In the genomic region with DNA sequence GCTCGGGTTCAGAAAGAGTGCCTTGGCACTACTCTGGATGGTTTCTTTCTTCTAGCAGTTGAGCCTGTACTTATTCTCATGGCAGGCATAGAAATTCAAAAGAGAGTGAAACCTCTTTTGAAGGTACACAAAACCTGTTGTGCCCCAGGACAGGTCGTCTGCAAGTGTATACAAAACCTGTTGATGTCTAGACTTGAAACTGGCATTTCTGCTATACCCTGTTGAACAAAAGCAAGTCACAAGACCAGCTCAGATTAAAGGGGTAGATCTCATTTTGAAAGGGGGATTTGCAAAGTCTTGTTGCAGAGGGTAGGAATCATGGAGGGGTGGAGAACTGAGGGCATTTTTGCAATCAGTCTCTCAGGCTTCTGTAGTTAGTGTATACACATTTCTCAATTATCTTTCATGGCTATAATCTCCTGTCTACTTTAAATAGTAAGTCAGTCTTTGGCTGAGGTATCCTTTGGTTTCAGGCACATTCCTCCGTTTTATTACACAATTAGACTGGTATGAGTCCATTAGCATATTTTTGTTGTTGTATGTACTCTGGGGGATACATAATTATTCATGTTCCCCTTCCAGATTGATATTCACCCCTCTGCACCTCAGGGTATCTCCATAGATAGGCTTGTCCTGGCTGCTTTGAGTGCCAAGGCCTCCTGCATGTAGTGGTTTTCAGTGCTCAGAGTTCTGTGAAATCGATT, we compare ENCODE assay signal across 2 cellular contexts.
TF ChIP-seq lines count a peak whose summit lies in the region.

No MANE protein-coding gene starts in this region.

TF ChIP-seq in GM23338, 12 proteins besides CTCF, POLR2A, EP300 and RAD21 (continued from another document):
- TF ChIP-seq, protein P1, sequence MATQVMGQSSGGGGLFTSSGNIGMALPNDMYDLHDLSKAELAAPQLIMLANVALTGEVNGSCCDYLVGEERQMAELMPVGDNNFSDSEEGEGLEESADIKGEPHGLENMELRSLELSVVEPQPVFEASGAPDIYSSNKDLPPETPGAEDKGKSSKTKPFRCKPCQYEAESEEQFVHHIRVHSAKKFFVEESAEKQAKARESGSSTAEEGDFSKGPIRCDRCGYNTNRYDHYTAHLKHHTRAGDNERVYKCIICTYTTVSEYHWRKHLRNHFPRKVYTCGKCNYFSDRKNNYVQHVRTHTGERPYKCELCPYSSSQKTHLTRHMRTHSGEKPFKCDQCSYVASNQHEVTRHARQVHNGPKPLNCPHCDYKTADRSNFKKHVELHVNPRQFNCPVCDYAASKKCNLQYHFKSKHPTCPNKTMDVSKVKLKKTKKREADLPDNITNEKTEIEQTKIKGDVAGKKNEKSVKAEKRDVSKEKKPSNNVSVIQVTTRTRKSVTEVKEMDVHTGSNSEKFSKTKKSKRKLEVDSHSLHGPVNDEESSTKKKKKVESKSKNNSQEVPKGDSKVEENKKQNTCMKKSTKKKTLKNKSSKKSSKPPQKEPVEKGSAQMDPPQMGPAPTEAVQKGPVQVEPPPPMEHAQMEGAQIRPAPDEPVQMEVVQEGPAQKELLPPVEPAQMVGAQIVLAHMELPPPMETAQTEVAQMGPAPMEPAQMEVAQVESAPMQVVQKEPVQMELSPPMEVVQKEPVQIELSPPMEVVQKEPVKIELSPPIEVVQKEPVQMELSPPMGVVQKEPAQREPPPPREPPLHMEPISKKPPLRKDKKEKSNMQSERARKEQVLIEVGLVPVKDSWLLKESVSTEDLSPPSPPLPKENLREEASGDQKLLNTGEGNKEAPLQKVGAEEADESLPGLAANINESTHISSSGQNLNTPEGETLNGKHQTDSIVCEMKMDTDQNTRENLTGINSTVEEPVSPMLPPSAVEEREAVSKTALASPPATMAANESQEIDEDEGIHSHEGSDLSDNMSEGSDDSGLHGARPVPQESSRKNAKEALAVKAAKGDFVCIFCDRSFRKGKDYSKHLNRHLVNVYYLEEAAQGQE (IDR thresholded peaks at IDR 0.05; ENCODE audit: unreplicated experiment) = no peak
- TF ChIP-seq, protein P2, sequence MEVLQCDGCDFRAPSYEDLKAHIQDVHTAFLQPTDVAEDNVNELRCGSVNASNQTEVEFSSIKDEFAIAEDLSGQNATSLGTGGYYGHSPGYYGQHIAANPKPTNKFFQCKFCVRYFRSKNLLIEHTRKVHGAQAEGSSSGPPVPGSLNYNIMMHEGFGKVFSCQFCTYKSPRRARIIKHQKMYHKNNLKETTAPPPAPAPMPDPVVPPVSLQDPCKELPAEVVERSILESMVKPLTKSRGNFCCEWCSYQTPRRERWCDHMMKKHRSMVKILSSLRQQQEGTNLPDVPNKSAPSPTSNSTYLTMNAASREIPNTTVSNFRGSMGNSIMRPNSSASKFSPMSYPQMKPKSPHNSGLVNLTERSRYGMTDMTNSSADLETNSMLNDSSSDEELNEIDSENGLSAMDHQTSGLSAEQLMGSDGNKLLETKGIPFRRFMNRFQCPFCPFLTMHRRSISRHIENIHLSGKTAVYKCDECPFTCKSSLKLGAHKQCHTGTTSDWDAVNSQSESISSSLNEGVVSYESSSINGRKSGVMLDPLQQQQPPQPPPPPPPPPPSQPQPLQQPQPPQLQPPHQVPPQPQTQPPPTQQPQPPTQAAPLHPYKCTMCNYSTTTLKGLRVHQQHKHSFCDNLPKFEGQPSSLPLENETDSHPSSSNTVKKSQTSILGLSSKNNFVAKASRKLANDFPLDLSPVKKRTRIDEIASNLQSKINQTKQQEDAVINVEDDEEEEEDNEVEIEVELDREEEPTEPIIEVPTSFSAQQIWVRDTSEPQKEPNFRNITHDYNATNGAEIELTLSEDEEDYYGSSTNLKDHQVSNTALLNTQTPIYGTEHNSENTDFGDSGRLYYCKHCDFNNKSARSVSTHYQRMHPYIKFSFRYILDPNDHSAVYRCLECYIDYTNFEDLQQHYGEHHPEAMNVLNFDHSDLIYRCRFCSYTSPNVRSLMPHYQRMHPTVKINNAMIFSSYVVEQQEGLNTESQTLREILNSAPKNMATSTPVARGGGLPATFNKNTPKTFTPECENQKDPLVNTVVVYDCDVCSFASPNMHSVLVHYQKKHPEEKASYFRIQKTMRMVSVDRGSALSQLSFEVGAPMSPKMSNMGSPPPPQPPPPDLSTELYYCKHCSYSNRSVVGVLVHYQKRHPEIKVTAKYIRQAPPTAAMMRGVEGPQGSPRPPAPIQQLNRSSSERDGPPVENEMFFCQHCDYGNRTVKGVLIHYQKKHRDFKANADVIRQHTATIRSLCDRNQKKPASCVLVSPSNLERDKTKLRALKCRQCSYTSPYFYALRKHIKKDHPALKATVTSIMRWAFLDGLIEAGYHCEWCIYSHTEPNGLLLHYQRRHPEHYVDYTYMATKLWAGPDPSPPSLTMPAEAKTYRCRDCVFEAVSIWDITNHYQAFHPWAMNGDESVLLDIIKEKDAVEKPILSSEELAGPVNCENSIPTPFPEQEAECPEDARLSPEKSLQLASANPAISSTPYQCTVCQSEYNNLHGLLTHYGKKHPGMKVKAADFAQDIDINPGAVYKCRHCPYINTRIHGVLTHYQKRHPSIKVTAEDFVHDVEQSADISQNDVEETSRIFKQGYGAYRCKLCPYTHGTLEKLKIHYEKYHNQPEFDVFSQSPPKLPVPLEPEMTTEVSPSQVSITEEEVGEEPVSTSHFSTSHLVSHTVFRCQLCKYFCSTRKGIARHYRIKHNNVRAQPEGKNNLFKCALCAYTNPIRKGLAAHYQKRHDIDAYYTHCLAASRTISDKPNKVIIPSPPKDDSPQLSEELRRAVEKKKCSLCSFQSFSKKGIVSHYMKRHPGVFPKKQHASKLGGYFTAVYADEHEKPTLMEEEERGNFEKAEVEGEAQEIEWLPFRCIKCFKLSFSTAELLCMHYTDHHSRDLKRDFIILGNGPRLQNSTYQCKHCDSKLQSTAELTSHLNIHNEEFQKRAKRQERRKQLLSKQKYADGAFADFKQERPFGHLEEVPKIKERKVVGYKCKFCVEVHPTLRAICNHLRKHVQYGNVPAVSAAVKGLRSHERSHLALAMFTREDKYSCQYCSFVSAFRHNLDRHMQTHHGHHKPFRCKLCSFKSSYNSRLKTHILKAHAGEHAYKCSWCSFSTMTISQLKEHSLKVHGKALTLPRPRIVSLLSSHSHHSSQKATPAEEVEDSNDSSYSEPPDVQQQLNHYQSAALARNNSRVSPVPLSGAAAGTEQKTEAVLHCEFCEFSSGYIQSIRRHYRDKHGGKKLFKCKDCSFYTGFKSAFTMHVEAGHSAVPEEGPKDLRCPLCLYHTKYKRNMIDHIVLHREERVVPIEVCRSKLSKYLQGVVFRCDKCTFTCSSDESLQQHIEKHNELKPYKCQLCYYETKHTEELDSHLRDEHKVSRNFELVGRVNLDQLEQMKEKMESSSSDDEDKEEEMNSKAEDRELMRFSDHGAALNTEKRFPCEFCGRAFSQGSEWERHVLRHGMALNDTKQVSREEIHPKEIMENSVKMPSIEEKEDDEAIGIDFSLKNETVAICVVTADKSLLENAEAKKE (CRISPR knock-in tag; IDR thresholded peaks at IDR 0.05) = no peak
TF ChIP-seq in GM23338: peak in this region for 0.

TF ChIP-seq in GM12878, 131 proteins besides CTCF, POLR2A, EP300 and RAD21:
- TF ChIP-seq, protein P3, sequence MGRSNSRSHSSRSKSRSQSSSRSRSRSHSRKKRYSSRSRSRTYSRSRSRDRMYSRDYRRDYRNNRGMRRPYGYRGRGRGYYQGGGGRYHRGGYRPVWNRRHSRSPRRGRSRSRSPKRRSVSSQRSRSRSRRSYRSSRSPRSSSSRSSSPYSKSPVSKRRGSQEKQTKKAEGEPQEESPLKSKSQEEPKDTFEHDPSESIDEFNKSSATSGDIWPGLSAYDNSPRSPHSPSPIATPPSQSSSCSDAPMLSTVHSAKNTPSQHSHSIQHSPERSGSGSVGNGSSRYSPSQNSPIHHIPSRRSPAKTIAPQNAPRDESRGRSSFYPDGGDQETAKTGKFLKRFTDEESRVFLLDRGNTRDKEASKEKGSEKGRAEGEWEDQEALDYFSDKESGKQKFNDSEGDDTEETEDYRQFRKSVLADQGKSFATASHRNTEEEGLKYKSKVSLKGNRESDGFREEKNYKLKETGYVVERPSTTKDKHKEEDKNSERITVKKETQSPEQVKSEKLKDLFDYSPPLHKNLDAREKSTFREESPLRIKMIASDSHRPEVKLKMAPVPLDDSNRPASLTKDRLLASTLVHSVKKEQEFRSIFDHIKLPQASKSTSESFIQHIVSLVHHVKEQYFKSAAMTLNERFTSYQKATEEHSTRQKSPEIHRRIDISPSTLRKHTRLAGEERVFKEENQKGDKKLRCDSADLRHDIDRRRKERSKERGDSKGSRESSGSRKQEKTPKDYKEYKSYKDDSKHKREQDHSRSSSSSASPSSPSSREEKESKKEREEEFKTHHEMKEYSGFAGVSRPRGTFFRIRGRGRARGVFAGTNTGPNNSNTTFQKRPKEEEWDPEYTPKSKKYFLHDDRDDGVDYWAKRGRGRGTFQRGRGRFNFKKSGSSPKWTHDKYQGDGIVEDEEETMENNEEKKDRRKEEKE (IDR thresholded peaks at IDR 0.05) = no peak
- TF ChIP-seq CBFB (IDR thresholded peaks at IDR 0.05; ENCODE audit: low read depth) (no peak), MTA2 (IDR thresholded peaks at IDR 0.05; ENCODE audit: low read depth) (no peak)
TF ChIP-seq in GM12878: peak in this region for 0.
